Comparison of ENCODE assay signal across 21 cellular contexts in genomic region chr2:191001032-191001431, GRCh38. TPM values are rescaled to one million over a fixed set of nuclear protein-coding genes. Genes with fewer than 3 reads are reported as not detected.
A peak's percentile ranks its signal among the peaks of the same experiment; 100 is the strongest.
DNase-seq lines count a peak whose midpoint lies in the region; ATAC-seq and TF ChIP-seq lines count a peak whose summit lies in the region.
"Had no signal": no experiment of that assay in that cellular context is flagged by ENCODE, and none has a peak within 500 bp of the region (broad histone marks: within the 10 kb centered on the region; RNA-seq: fewer than 3 reads in every experiment).

No MANE protein-coding gene starts in this region.

- DNase-seq in T-helper 2 cell treated with Interferon-gamma antibody and Interleukin-4, amounts not matched to agents 5 μg/mL and 100 μg/mL, for 36 hours (ENCODE audit: low spot score) = no peak
- DNase-seq in T-helper 2 cell (no peak), T-cell (no peak), SK-N-SH (no peak), BE2C (no peak)
- DNase-seq in central memory CD8-positive, alpha-beta T cell (ENCODE audit: low spot score in 2 of 2) = no peak
- DNase-seq in naive thymus-derived CD8-positive, alpha-beta T cell = no peak
- DNase-seq: 8988T; activated B cell treated with CpG ODN at 0.5 μM for 24 hours; activated CD8-positive, alpha-beta memory T cell treated with anti-CD3 and anti-CD28 coated beads, Interleukin-2, amount 50 U/mL, for 48 hours; caudate nucleus; effector CD4-positive, alpha-beta T cell; islet precursor cell; Karpas-422; NCI-H1105 treated with DMSO at 0.1 percent for 48 hours; NCI-H526; nephron progenitor cell; SHP77; stimulated activated CD8-positive, alpha-beta memory T cell treated with anti-CD3 and anti-CD28 coated beads, Interleukin-4, amount 100 ng/mL, for 48 hours had no signal

- H3K27ac ChIP-seq in SK-N-SH (ENCODE audit: low read depth in 2 of 2, low read length in 1 of 2) = no peak overlapping the region

- H3K36me3 Mint-ChIP-seq in T-helper 2 cell treated with Interferon-gamma antibody and Interleukin-4, amounts not matched to agents 5 μg/mL and 100 μg/mL, for 36 hours (ENCODE audit: low read depth) = peaks cover 97% of the 10 kb centered on the region
- peaks cover 84% of the 10 kb centered on the region for H3K36me3 Mint-ChIP-seq in T-cell
- peaks cover 79% of the 10 kb centered on the region for H3K36me3 Mint-ChIP-seq in central memory CD8-positive, alpha-beta T cell (ENCODE audit: insufficient read depth)
- H3K36me3 Mint-ChIP-seq in naive thymus-derived CD8-positive, alpha-beta T cell = peaks cover 39 to 98% (median 82%) of the 10 kb centered on the region in 3 donors

- H3F3A ChIP-seq in SK-N-SH (replicated peaks; ENCODE audit: insufficient read depth) = no peaks in the 10 kb centered on the region

- H3K79me2 ChIP-seq in SK-N-SH (ENCODE audit: insufficient read depth) = no peaks in the 10 kb centered on the region

- peaks cover 20% of the 10 kb centered on the region for H3K9me3 Mint-ChIP-seq in T-helper 2 cell treated with Interferon-gamma antibody and Interleukin-4, amounts not matched to agents 5 μg/mL and 100 μg/mL, for 36 hours
- H3K9me3 Mint-ChIP-seq in T-cell = peaks cover 0 to 5% (median 0%) of the 10 kb centered on the region in 3 donors
- no peaks in the 10 kb centered on the region for H3K9me3 Mint-ChIP-seq in central memory CD8-positive, alpha-beta T cell
- H3K9me3 Mint-ChIP-seq in naive thymus-derived CD8-positive, alpha-beta T cell = peaks cover 0 to 8% (median 2%) of the 10 kb centered on the region in 9 donors

- TF ChIP-seq RAD21 in SK-N-SH (IDR thresholded peaks at IDR 0.05; ENCODE audit: low read length) = no peak

- TF ChIP-seq EP300 in SK-N-SH (IDR thresholded peaks at IDR 0.05; ENCODE audit: borderline replicate concordance in 1 of 2, low read depth in 1 of 2, low read length in 1 of 2) = no peak

- no peak for TF ChIP-seq CTCF in SK-N-SH (IDR thresholded peaks at IDR 0.05)
- no peak for TF ChIP-seq CTCF in BE2C (IDR thresholded peaks at IDR 0.05; ENCODE audit: low read depth, low read length)

- H3K27me3 Mint-ChIP-seq in T-helper 2 cell treated with Interferon-gamma antibody and Interleukin-4, amounts not matched to agents 5 μg/mL and 100 μg/mL, for 36 hours (ENCODE audit: low read depth) = no peaks in the 10 kb centered on the region
- H3K27me3 Mint-ChIP-seq in T-cell = no peaks in the 10 kb centered on the region
- H3K27me3 Mint-ChIP-seq in central memory CD8-positive, alpha-beta T cell = no peaks in the 10 kb centered on the region
- H3K27me3 Mint-ChIP-seq in naive thymus-derived CD8-positive, alpha-beta T cell = no peaks in the 10 kb centered on the region
- H3K27me3 Mint-ChIP-seq: activated B cell treated with CpG ODN at 0.5 μM for 24 hours, memory B cell had no signal

- H2AFZ ChIP-seq in SK-N-SH (ENCODE audit: low read depth) = no peak overlapping the region

- no peak overlapping the region for H3K9ac ChIP-seq in SK-N-SH

- peaks cover 84 to 90% of the 10 kb centered on the region in 2 experiments for H3K36me3 ChIP-seq in SK-N-SH (replicated peaks in 1 of 2; ENCODE audit: control insufficient read depth in 1 of 2, insufficient read depth in 2 of 2, low read length in 1 of 2)
- H3K36me3 ChIP-seq in BE2C = peaks cover 69% of the 10 kb centered on the region

- peaks cover 50% of the 10 kb centered on the region for H3K4me1 Mint-ChIP-seq in T-helper 2 cell treated with Interferon-gamma antibody and Interleukin-4, amounts not matched to agents 5 μg/mL and 100 μg/mL, for 36 hours (ENCODE audit: low read depth)
- peaks cover 69 to 94% (median 69%) of the 10 kb centered on the region in 3 donors for H3K4me1 Mint-ChIP-seq in T-cell
- H3K4me1 Mint-ChIP-seq in central memory CD8-positive, alpha-beta T cell = peaks cover 57% of the 10 kb centered on the region
- H3K4me1 Mint-ChIP-seq in naive thymus-derived CD8-positive, alpha-beta T cell = peaks cover 17 to 78% (median 61%) of the 10 kb centered on the region in 4 donors
- H3K4me1 Mint-ChIP-seq: nephron progenitor cell had no signal

- no peaks in the 10 kb centered on the region for H3K9me2 ChIP-seq in SK-N-SH

- 92% methylated on average over 2 of the region's 2 CpGs for WGBS in SK-N-SH (ENCODE audit: low lambda C conversion rate)

- no peaks in the 10 kb centered on the region for H3K27me3 ChIP-seq in SK-N-SH (ENCODE audit: insufficient read depth)
- no peaks in the 10 kb centered on the region for H3K27me3 ChIP-seq in BE2C

- CTCF ChIA-PET in T-cell (lab: Charles Lee) = interaction anchor here (0.7 to 0.8 kb wide), 3 partner anchors 11 to 88 kb away, joined by 3 to 4 read pairs (median 3); no protein-coding TSS in a partner anchor
- CTCF ChIA-PET in SK-N-SH (lab: Yijun Ruan, JAX) = no interaction called here

- H4K20me1 ChIP-seq in SK-N-SH (ENCODE audit: insufficient read depth) = no peaks in the 10 kb centered on the region

- POLR2A ChIA-PET in T-cell (lab: Charles Lee) = interaction anchor here (0.5 to 1.1 kb wide), 3 partner anchors 11 to 106 kb away, joined by 3 to 4 read pairs (median 3); no protein-coding TSS in a partner anchor
- POLR2A ChIA-PET in naive thymus-derived CD8-positive, alpha-beta T cell (lab: Charles Lee) = no interaction called here
- POLR2A ChIA-PET in SK-N-SH (lab: Yijun Ruan, JAX) = no interaction called here

- H3K4me3 Mint-ChIP-seq in T-helper 2 cell treated with Interferon-gamma antibody and Interleukin-4, amounts not matched to agents 5 μg/mL and 100 μg/mL, for 36 hours = peak overlapping the region; percentile 5
- H3K4me3 Mint-ChIP-seq in T-cell = no peak overlapping the region
- no peak overlapping the region for H3K4me3 Mint-ChIP-seq in central memory CD8-positive, alpha-beta T cell
- no peak overlapping the region for H3K4me3 Mint-ChIP-seq in naive thymus-derived CD8-positive, alpha-beta T cell
- H3K4me3 Mint-ChIP-seq: activated B cell treated with CpG ODN at 0.5 μM for 24 hours, memory B cell, nephron progenitor cell had no signal

- H3K4me3 ChIP-seq in SK-N-SH (ENCODE audit: low read depth in 2 of 2, low read length in 1 of 2) (no peak overlapping the region), BE2C (ENCODE audit: low read depth, low read length) (no peak overlapping the region)

- no peak overlapping the region for H3K4me2 ChIP-seq in SK-N-SH

- no peaks in the 10 kb centered on the region for H3K4me1 ChIP-seq in SK-N-SH (ENCODE audit: control insufficient read depth in 1 of 2, insufficient read depth in 2 of 2, low read depth in 1 of 2, low read length in 1 of 2)
- no peaks in the 10 kb centered on the region for H3K4me1 ChIP-seq in BE2C

- H3K9me3 ChIP-seq in SK-N-SH (no peaks in the 10 kb centered on the region), BE2C (no peaks in the 10 kb centered on the region)

- peak overlapping the region; percentile 56 for H3K27ac Mint-ChIP-seq in T-helper 2 cell treated with Interferon-gamma antibody and Interleukin-4, amounts not matched to agents 5 μg/mL and 100 μg/mL, for 36 hours
- H3K27ac Mint-ChIP-seq in T-cell = peak overlapping the region; percentile 30 to 82
- H3K27ac Mint-ChIP-seq in central memory CD8-positive, alpha-beta T cell (ENCODE audit: low read depth) = peak overlapping the region; percentile 52
- peak overlapping the region; percentile 19 to 91 (median 70) for H3K27ac Mint-ChIP-seq in naive thymus-derived CD8-positive, alpha-beta T cell
- H3K27ac Mint-ChIP-seq: activated B cell treated with CpG ODN at 0.5 μM for 24 hours had no signal

- ATAC-seq in T-cell (replicated peaks in 1 of 4) (no peak), GM19328 (IDR thresholded peaks at IDR 0.05; ENCODE audit: unreplicated experiment) (no peak)
- no peak for ATAC-seq in central memory CD8-positive, alpha-beta T cell (replicated peaks; ENCODE audit: extremely low read depth, poor library complexity, severe bottlenecking)
- no peak for ATAC-seq in naive thymus-derived CD8-positive, alpha-beta T cell

TF ChIP-seq in SK-N-SH, 30 proteins besides CTCF, POLR2A, EP300 and RAD21 (continues in another document):
- TF ChIP-seq CHD2 (IDR thresholded peaks at IDR 0.05; ENCODE audit: low read length, partially characterized antibody) (no peak), FOXM1 (IDR thresholded peaks at IDR 0.05; ENCODE audit: low read depth) (no peak), RXRA (IDR thresholded peaks at IDR 0.05; ENCODE audit: borderline replicate concordance, low read depth) (no peak), REST (IDR thresholded peaks at IDR 0.05; ENCODE audit: low read depth, low read length) (no peak), FOSL2 (IDR thresholded peaks at IDR 0.05; ENCODE audit: borderline replicate concordance, low read depth) (no peak), MXI1 (IDR thresholded peaks at IDR 0.05; ENCODE audit: low read depth, low read length) (no peak), GABPA (IDR thresholded peaks at IDR 0.05; ENCODE audit: low read depth) (no peak)

RNA-seq across cellular contexts. Expression of gene STAT1, which starts 12.9 kb away (rescaled TPM):
- 100 to 1,000 TPM in 3 of 5 donors, 10 to 100 TPM in 2; 77.6 to 229 (median 152) TPM for total RNA-seq in T-cell
- total RNA-seq in naive thymus-derived CD8-positive, alpha-beta T cell = 10 to 100 TPM; 62.8 to 74.9 TPM
- polyA plus RNA-seq in naive thymus-derived CD8-positive, alpha-beta T cell = 100 to 1,000 TPM; 154 to 231 (median 217) TPM
- 22.1 and 26.9 TPM in 2 replicates for polyA plus RNA-seq in SK-N-SH (2012; rRNA removed)
- 25.8 and 27.2 TPM in 2 replicates for polyA plus RNA-seq in SK-N-SH (2012; cell fraction: cytosol; rRNA removed)
- 25.9 and 30.7 TPM in 2 replicates for polyA plus RNA-seq in SK-N-SH (2012; cell fraction: nucleus; rRNA removed)
- 13.9 TPM for polyA plus RNA-seq in BE2C (2012; ENCODE audit: insufficient read depth, insufficient read length, low read depth)

Comparison
In these comparisons a context has a peak if more than half of its experiments do, and no peak if none do; other contexts are left out.
1. POLR2A ChIA-PET loops: an anchor here in T-cell (0.5 to 1.1 kb wide); none called in naive thymus-derived CD8-positive, alpha-beta T cell and SK-N-SH.